ENCODE assay signal across 2 cellular contexts in genomic region chr1:70807088-70807664, GRCh38.
TF ChIP-seq lines count a peak whose summit lies in the region.

No MANE protein-coding gene starts in this region.

TF ChIP-seq in IMR-90, 13 proteins besides CTCF, POLR2A, EP300 and RAD21 (continued from another document):
- no peak for TF ChIP-seq RFX5 (IDR thresholded peaks at IDR 0.05; ENCODE audit: low read depth, low read length)
- no peak for TF ChIP-seq CHD1 (IDR thresholded peaks at IDR 0.05; ENCODE audit: low read depth, low read length)
- no peak for TF ChIP-seq CEBPB (IDR thresholded peaks at IDR 0.05; ENCODE audit: low read depth, low read length)

TF ChIP-seq in SK-N-SH treated with all-trans-retinoic acid at 6 μM for 48 hours, 23 proteins besides CTCF, POLR2A, EP300 and RAD21:
- no peak for TF ChIP-seq POU6F1 (CRISPR knock-in tag; IDR thresholded peaks at IDR 0.05; ENCODE audit: borderline replicate concordance, low read depth)
- no peak for TF ChIP-seq ZC3H10 (CRISPR knock-in tag; IDR thresholded peaks at IDR 0.05)
- TF ChIP-seq RARB (CRISPR knock-in tag; IDR thresholded peaks at IDR 0.05) = no peak
- TF ChIP-seq ZNF565 (CRISPR knock-in tag; conservative IDR thresholded peaks at IDR 0.05; ENCODE audit: low read depth) = no peak
- no peak for TF ChIP-seq CSDC2 (CRISPR knock-in tag; IDR thresholded peaks at IDR 0.05)
- TF ChIP-seq ZFP3 (CRISPR knock-in tag; IDR thresholded peaks at IDR 0.05) = no peak
- TF ChIP-seq OSR1 (CRISPR knock-in tag; IDR thresholded peaks at IDR 0.05) = no peak
- TF ChIP-seq, protein P1, sequence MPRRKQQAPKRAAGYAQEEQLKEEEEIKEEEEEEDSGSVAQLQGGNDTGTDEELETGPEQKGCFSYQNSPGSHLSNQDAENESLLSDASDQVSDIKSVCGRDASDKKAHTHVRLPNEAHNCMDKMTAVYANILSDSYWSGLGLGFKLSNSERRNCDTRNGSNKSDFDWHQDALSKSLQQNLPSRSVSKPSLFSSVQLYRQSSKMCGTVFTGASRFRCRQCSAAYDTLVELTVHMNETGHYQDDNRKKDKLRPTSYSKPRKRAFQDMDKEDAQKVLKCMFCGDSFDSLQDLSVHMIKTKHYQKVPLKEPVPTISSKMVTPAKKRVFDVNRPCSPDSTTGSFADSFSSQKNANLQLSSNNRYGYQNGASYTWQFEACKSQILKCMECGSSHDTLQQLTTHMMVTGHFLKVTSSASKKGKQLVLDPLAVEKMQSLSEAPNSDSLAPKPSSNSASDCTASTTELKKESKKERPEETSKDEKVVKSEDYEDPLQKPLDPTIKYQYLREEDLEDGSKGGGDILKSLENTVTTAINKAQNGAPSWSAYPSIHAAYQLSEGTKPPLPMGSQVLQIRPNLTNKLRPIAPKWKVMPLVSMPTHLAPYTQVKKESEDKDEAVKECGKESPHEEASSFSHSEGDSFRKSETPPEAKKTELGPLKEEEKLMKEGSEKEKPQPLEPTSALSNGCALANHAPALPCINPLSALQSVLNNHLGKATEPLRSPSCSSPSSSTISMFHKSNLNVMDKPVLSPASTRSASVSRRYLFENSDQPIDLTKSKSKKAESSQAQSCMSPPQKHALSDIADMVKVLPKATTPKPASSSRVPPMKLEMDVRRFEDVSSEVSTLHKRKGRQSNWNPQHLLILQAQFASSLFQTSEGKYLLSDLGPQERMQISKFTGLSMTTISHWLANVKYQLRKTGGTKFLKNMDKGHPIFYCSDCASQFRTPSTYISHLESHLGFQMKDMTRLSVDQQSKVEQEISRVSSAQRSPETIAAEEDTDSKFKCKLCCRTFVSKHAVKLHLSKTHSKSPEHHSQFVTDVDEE (CRISPR knock-in tag; IDR thresholded peaks at IDR 0.05) = no peak
- TF ChIP-seq SNAI2 (CRISPR knock-in tag; IDR thresholded peaks at IDR 0.05) = no peak
- TF ChIP-seq, protein P2, sequence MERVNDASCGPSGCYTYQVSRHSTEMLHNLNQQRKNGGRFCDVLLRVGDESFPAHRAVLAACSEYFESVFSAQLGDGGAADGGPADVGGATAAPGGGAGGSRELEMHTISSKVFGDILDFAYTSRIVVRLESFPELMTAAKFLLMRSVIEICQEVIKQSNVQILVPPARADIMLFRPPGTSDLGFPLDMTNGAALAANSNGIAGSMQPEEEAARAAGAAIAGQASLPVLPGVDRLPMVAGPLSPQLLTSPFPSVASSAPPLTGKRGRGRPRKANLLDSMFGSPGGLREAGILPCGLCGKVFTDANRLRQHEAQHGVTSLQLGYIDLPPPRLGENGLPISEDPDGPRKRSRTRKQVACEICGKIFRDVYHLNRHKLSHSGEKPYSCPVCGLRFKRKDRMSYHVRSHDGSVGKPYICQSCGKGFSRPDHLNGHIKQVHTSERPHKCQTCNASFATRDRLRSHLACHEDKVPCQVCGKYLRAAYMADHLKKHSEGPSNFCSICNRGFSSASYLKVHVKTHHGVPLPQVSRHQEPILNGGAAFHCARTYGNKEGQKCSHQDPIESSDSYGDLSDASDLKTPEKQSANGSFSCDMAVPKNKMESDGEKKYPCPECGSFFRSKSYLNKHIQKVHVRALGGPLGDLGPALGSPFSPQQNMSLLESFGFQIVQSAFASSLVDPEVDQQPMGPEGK (CRISPR knock-in tag; IDR thresholded peaks at IDR 0.05; ENCODE audit: borderline replicate concordance) = no peak
- no peak for TF ChIP-seq ZFP30 (CRISPR knock-in tag; IDR thresholded peaks at IDR 0.05)
- TF ChIP-seq TCF4 (CRISPR knock-in tag; IDR thresholded peaks at IDR 0.05; ENCODE audit: borderline replicate concordance) = no peak
- no peak for TF ChIP-seq ISL1 (CRISPR knock-in tag; IDR thresholded peaks at IDR 0.05)
- no peak for TF ChIP-seq ZNF8 (CRISPR knock-in tag; IDR thresholded peaks at IDR 0.05)
- TF ChIP-seq, protein P3, sequence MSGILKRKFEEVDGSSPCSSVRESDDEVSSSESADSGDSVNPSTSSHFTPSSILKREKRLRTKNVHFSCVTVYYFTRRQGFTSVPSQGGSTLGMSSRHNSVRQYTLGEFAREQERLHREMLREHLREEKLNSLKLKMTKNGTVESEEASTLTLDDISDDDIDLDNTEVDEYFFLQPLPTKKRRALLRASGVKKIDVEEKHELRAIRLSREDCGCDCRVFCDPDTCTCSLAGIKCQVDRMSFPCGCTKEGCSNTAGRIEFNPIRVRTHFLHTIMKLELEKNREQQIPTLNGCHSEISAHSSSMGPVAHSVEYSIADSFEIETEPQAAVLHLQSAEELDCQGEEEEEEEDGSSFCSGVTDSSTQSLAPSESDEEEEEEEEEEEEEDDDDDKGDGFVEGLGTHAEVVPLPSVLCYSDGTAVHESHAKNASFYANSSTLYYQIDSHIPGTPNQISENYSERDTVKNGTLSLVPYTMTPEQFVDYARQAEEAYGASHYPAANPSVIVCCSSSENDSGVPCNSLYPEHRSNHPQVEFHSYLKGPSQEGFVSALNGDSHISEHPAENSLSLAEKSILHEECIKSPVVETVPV (CRISPR knock-in tag; IDR thresholded peaks at IDR 0.05) = no peak
- TF ChIP-seq TOX (CRISPR knock-in tag; IDR thresholded peaks at IDR 0.05; ENCODE audit: borderline replicate concordance) = no peak
- no peak for TF ChIP-seq PPARA (CRISPR knock-in tag; IDR thresholded peaks at IDR 0.05; ENCODE audit: borderline replicate concordance)
TF ChIP-seq in SK-N-SH treated with all-trans-retinoic acid at 6 μM for 48 hours: peak in this region for 0.
